ENCODE assay signal across 1 cellular context in the genomic region with DNA sequence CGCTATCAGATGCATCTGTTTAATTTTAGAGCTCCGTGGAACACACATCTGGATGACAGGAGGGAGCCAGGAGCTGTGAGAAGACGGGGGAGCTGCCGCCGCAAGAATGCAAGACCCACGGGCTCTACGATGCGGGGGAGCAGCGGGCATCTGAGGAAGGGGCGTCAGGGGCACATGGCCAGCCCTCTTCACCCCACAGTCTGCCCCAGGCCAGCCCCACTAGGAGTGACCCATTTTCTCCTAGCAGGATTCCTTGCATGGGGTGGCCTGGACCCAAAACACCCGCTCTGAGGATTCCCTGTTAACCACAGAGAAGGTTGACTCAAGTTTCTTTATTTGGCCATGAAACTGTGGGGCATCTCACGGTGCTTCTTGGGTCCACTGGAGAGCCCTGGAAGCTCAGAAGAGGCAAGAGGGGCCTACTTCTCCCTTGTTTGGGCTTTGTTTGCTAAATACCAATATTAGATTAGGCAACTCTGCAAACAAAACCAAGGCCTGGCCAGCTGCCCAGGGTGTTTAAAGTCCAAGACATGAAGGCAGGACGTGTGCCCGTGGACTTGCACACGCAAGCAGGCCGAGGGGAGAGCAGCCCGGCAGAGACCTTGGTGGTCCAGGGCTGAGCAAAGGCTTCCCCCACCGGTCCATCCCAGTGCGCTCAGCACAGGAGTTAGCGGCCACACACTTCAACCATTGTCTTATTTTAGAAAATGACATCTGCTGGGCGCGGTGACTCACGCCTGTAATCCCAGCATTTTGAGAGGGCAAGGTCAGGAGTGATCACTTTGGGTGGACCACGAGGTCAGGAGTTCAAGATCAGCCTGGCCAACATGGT.
TF ChIP-seq lines count a peak whose summit lies in the region.

No MANE protein-coding gene starts in this region.

TF ChIP-seq in GM23338, 12 proteins besides CTCF, POLR2A, EP300 and RAD21 (continued from another document):
- TF ChIP-seq, protein P1, sequence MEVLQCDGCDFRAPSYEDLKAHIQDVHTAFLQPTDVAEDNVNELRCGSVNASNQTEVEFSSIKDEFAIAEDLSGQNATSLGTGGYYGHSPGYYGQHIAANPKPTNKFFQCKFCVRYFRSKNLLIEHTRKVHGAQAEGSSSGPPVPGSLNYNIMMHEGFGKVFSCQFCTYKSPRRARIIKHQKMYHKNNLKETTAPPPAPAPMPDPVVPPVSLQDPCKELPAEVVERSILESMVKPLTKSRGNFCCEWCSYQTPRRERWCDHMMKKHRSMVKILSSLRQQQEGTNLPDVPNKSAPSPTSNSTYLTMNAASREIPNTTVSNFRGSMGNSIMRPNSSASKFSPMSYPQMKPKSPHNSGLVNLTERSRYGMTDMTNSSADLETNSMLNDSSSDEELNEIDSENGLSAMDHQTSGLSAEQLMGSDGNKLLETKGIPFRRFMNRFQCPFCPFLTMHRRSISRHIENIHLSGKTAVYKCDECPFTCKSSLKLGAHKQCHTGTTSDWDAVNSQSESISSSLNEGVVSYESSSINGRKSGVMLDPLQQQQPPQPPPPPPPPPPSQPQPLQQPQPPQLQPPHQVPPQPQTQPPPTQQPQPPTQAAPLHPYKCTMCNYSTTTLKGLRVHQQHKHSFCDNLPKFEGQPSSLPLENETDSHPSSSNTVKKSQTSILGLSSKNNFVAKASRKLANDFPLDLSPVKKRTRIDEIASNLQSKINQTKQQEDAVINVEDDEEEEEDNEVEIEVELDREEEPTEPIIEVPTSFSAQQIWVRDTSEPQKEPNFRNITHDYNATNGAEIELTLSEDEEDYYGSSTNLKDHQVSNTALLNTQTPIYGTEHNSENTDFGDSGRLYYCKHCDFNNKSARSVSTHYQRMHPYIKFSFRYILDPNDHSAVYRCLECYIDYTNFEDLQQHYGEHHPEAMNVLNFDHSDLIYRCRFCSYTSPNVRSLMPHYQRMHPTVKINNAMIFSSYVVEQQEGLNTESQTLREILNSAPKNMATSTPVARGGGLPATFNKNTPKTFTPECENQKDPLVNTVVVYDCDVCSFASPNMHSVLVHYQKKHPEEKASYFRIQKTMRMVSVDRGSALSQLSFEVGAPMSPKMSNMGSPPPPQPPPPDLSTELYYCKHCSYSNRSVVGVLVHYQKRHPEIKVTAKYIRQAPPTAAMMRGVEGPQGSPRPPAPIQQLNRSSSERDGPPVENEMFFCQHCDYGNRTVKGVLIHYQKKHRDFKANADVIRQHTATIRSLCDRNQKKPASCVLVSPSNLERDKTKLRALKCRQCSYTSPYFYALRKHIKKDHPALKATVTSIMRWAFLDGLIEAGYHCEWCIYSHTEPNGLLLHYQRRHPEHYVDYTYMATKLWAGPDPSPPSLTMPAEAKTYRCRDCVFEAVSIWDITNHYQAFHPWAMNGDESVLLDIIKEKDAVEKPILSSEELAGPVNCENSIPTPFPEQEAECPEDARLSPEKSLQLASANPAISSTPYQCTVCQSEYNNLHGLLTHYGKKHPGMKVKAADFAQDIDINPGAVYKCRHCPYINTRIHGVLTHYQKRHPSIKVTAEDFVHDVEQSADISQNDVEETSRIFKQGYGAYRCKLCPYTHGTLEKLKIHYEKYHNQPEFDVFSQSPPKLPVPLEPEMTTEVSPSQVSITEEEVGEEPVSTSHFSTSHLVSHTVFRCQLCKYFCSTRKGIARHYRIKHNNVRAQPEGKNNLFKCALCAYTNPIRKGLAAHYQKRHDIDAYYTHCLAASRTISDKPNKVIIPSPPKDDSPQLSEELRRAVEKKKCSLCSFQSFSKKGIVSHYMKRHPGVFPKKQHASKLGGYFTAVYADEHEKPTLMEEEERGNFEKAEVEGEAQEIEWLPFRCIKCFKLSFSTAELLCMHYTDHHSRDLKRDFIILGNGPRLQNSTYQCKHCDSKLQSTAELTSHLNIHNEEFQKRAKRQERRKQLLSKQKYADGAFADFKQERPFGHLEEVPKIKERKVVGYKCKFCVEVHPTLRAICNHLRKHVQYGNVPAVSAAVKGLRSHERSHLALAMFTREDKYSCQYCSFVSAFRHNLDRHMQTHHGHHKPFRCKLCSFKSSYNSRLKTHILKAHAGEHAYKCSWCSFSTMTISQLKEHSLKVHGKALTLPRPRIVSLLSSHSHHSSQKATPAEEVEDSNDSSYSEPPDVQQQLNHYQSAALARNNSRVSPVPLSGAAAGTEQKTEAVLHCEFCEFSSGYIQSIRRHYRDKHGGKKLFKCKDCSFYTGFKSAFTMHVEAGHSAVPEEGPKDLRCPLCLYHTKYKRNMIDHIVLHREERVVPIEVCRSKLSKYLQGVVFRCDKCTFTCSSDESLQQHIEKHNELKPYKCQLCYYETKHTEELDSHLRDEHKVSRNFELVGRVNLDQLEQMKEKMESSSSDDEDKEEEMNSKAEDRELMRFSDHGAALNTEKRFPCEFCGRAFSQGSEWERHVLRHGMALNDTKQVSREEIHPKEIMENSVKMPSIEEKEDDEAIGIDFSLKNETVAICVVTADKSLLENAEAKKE (CRISPR knock-in tag; IDR thresholded peaks at IDR 0.05): no peak
- TF ChIP-seq ZNF331 (CRISPR knock-in tag; IDR thresholded peaks at IDR 0.05; ENCODE audit: low read depth) (no peak), POLR2AphosphoS5 (IDR thresholded peaks at IDR 0.05; ENCODE audit: low read depth) (no peak), EZH2phosphoT487 (IDR thresholded peaks at IDR 0.05; ENCODE audit: unreplicated experiment) (no peak), ETS1 (IDR thresholded peaks at IDR 0.05) (no peak), STAT1 (IDR thresholded peaks at IDR 0.05; ENCODE audit: unreplicated experiment) (no peak), JUNB (IDR thresholded peaks at IDR 0.05; ENCODE audit: unreplicated experiment) (no peak), NANOG (IDR thresholded peaks at IDR 0.05; ENCODE audit: borderline replicate concordance) (no peak), CREB1 (CRISPR knock-in tag; IDR thresholded peaks at IDR 0.05; ENCODE audit: low read depth) (no peak), ZNF114 (CRISPR knock-in tag; IDR thresholded peaks at IDR 0.05) (no peak)
